In genomic region chr22:46747646-46748045, GRCh38 we compare ENCODE assay signal across 12 cellular contexts.
"Had no signal": no experiment of that assay in that cellular context is flagged by ENCODE, and none has a peak within 500 bp of the region (broad histone marks: within the 10 kb centered on the region; RNA-seq: fewer than 3 reads in every experiment).

No MANE protein-coding gene starts in this region.

- H3K4me1 ChIP-seq: neural progenitor cell had no signal

- H3K9me3 ChIP-seq: right lobe of liver, transverse colon had no signal

- DNase-seq: activated CD4-positive, alpha-beta T cell treated with anti-CD3 and anti-CD28 coated beads, Interleukin-2, amount 50 U/mL, for 48 hours; activated CD4-positive, CD25-positive, alpha-beta regulatory T cell treated with anti-CD3 and anti-CD28 coated beads, Interleukin-2, amount 50 U/mL, for 72 hours; activated gamma-delta T cell; activated naive CD8-positive, alpha-beta T cell treated with anti-CD3 and anti-CD28 coated beads, Interleukin-2, amount 10 ng/mL, durations not matched to agents 7 days and 5 days; activated T-cell treated with anti-CD3 and anti-CD28 coated beads, Interleukin-2, amount 50 U/mL, for 4 hours; endodermal cell; erythroblast; stimulated activated CD4-positive, alpha-beta T cell treated with anti-CD3 and anti-CD28 coated beads, Interleukin-2, amount 100 ng/mL, for 24 hours; stimulated activated naive B cell treated with anti-CD40 and anti-IgM and Interleukin-4, amounts not matched to agents 10 μg/mL and 1 μg/mL and 100 μg/mL, for 72 hours; transverse colon had no signal

- H3K4me3 ChIP-seq: neural progenitor cell, right lobe of liver, transverse colon had no signal

- ATAC-seq: activated T-cell treated with anti-CD3 and anti-CD28 coated beads, Interleukin-2, amount 50 U/mL, for 4 hours; right lobe of liver; stimulated activated naive B cell treated with anti-CD40 and anti-IgM and Interleukin-4, amounts not matched to agents 10 μg/mL and 1 μg/mL and 100 μg/mL, for 72 hours had no signal

- H3K27me3 ChIP-seq: right lobe of liver, transverse colon had no signal

- H3K36me3 ChIP-seq: neural progenitor cell, right lobe of liver, transverse colon had no signal

- H3K27ac ChIP-seq: neural progenitor cell, right lobe of liver, transverse colon had no signal
